ENCODE assay signal across 26 cellular contexts in genomic region chrX:45264865-45265264, GRCh38.
"Had no signal": no experiment of that assay in that cellular context is flagged by ENCODE, and none has a peak within 500 bp of the region (broad histone marks: within the 10 kb centered on the region; RNA-seq: fewer than 3 reads in every experiment).

No MANE protein-coding gene starts in this region.

- H3K36me3 ChIP-seq: MG63, SJCRH30 had no signal

- H3K27me3 Mint-ChIP-seq: activated naive CD4-positive, alpha-beta T cell treated with anti-CD3 and anti-CD28 coated beads, Interleukin-2, amount 10 ng/mL, durations not matched to agents 7 days and 5 days; activated naive CD8-positive, alpha-beta T cell treated with anti-CD3 and anti-CD28 coated beads for 36 hours had no signal

- H3K4me1 ChIP-seq: SJCRH30 had no signal

- DNase-seq: activated CD4-positive, alpha-beta T cell treated with anti-CD3 and anti-CD28 coated beads for 4 hours; activated CD8-positive, alpha-beta memory T cell treated with anti-CD3 and anti-CD28 coated beads, Interleukin-2, amount 50 U/mL, for 4 hours; activated CD8-positive, alpha-beta T cell treated with anti-CD3 and anti-CD28 coated beads for 36 hours; activated gamma-delta T cell treated with Interleukin-2 at 50 U/mL for 16 hours; activated naive CD4-positive, alpha-beta T cell treated with anti-CD3 and anti-CD28 coated beads, Interleukin-2, amount 10 ng/mL, durations not matched to agents 7 days and 5 days; activated naive CD8-positive, alpha-beta T cell treated with anti-CD3 and anti-CD28 coated beads for 36 hours; activated T-cell treated with anti-CD3 and anti-CD28 coated beads, Interleukin-2, amount 50 U/mL, for 72 hours; KG1; MG63; MV-4-11; NCI-H1092 treated with DMSO at 0.1 percent for 48 hours; NCI-H1436; NCI-H1694 treated with DMSO at 0.1 percent for 48 hours; NCI-H2029 treated with DMSO at 0.1 percent for 48 hours; NCI-H345; NCI-H510A; NCI-H69; NK-92 treated with Interleukin-12 subunit alpha and Interleukin-12 subunit beta, amount 100 ng/mL, for 24 hours; OCI-M1; RPMI8226; SJCRH30 had no signal

- H3K9me3 Mint-ChIP-seq: activated CD8-positive, alpha-beta T cell treated with anti-CD3 and anti-CD28 coated beads for 36 hours; activated naive CD4-positive, alpha-beta T cell treated with anti-CD3 and anti-CD28 coated beads, Interleukin-2, amount 10 ng/mL, durations not matched to agents 7 days and 5 days; activated naive CD8-positive, alpha-beta T cell treated with anti-CD3 and anti-CD28 coated beads for 36 hours; activated T-cell treated with anti-CD3 and anti-CD28 coated beads, Interleukin-2, amount 50 U/mL, for 72 hours; activated T-helper 2 cell treated with anti-CD3 and anti-CD28 coated beads, Interferon-gamma antibody, Interleukin-2, Interleukin-4, amounts not matched to agents 10 μg/mL and 5 μg/mL and 100 μg/mL, durations not matched to agents 14 hours and 24 hours and 36 hours; T-helper 1 cell treated with Interleukin-12 subunit alpha and Interleukin-12 subunit beta and Interleukin-4 antibody, amounts not matched to agents 30 μg/mL and 1 μg/mL, for 36 hours had no signal

- H3K4me1 Mint-ChIP-seq: activated naive CD4-positive, alpha-beta T cell treated with anti-CD3 and anti-CD28 coated beads, Interleukin-2, amount 10 ng/mL, durations not matched to agents 7 days and 5 days; activated naive CD8-positive, alpha-beta T cell treated with anti-CD3 and anti-CD28 coated beads for 36 hours had no signal

- H3K36me3 Mint-ChIP-seq: activated naive CD4-positive, alpha-beta T cell treated with anti-CD3 and anti-CD28 coated beads, Interleukin-2, amount 10 ng/mL, durations not matched to agents 7 days and 5 days; activated naive CD8-positive, alpha-beta T cell treated with anti-CD3 and anti-CD28 coated beads for 36 hours had no signal

- H3K4me3 Mint-ChIP-seq: activated CD8-positive, alpha-beta T cell treated with anti-CD3 and anti-CD28 coated beads for 36 hours; activated naive CD4-positive, alpha-beta T cell treated with anti-CD3 and anti-CD28 coated beads, Interleukin-2, amount 10 ng/mL, durations not matched to agents 7 days and 5 days; activated naive CD8-positive, alpha-beta T cell treated with anti-CD3 and anti-CD28 coated beads for 36 hours; activated T-cell treated with anti-CD3 and anti-CD28 coated beads, Interleukin-2, amount 50 U/mL, for 72 hours; T-helper 1 cell treated with Interleukin-12 subunit alpha and Interleukin-12 subunit beta and Interleukin-4 antibody, amounts not matched to agents 30 μg/mL and 1 μg/mL, for 36 hours had no signal

- ATAC-seq: activated CD4-positive, CD25-positive, alpha-beta regulatory T cell treated with anti-CD3 and anti-CD28 coated beads, Interleukin-2, amount 50 U/mL, for 24 hours; activated CD8-positive, alpha-beta T cell treated with anti-CD3 and anti-CD28 coated beads for 36 hours; activated T-cell treated with anti-CD3 and anti-CD28 coated beads, Interleukin-2, amount 50 U/mL, for 72 hours; Panc1; Right ventricle myocardium inferior had no signal

- H3K27ac ChIP-seq: SJCRH30 had no signal

- H3K9me3 ChIP-seq: MG63, SJCRH30 had no signal

- H3K27me3 ChIP-seq: MG63, SJCRH30 had no signal

- H3K27ac Mint-ChIP-seq: activated CD8-positive, alpha-beta T cell treated with anti-CD3 and anti-CD28 coated beads for 36 hours; activated naive CD4-positive, alpha-beta T cell treated with anti-CD3 and anti-CD28 coated beads, Interleukin-2, amount 10 ng/mL, durations not matched to agents 7 days and 5 days; activated naive CD8-positive, alpha-beta T cell treated with anti-CD3 and anti-CD28 coated beads for 36 hours; activated T-cell treated with anti-CD3 and anti-CD28 coated beads, Interleukin-2, amount 50 U/mL, for 72 hours; activated T-helper 2 cell treated with anti-CD3 and anti-CD28 coated beads, Interferon-gamma antibody, Interleukin-2, Interleukin-4, amounts not matched to agents 10 μg/mL and 5 μg/mL and 100 μg/mL, durations not matched to agents 14 hours and 24 hours and 36 hours; T-helper 1 cell treated with Interleukin-12 subunit alpha and Interleukin-12 subunit beta and Interleukin-4 antibody, amounts not matched to agents 30 μg/mL and 1 μg/mL, for 36 hours had no signal

- H3K4me3 ChIP-seq: MG63, SJCRH30 had no signal
